In genomic region chr3:150495563-150496168, GRCh38 we compare ENCODE assay signal across 1 cellular context.
TF ChIP-seq lines count a peak whose summit lies in the region.

No MANE protein-coding gene starts in this region.

TF ChIP-seq in GM23338, 12 proteins besides CTCF, POLR2A, EP300 and RAD21:
- no peak for TF ChIP-seq ZNF462 (CRISPR knock-in tag; IDR thresholded peaks at IDR 0.05)
- no peak for TF ChIP-seq CREB1 (CRISPR knock-in tag; IDR thresholded peaks at IDR 0.05; ENCODE audit: low read depth)
- no peak for TF ChIP-seq JUNB (IDR thresholded peaks at IDR 0.05; ENCODE audit: unreplicated experiment)
- no peak for TF ChIP-seq ETS1 (IDR thresholded peaks at IDR 0.05)
- no peak for TF ChIP-seq REST (IDR thresholded peaks at IDR 0.05; ENCODE audit: unreplicated experiment)
- TF ChIP-seq ZNF331 (CRISPR knock-in tag; IDR thresholded peaks at IDR 0.05; ENCODE audit: low read depth), result no peak
- TF ChIP-seq ZNF114 (CRISPR knock-in tag; IDR thresholded peaks at IDR 0.05), result no peak
- TF ChIP-seq EZH2 (IDR thresholded peaks at IDR 0.05; ENCODE audit: low read depth, unreplicated experiment), result no peak
- TF ChIP-seq POLR2AphosphoS5 (IDR thresholded peaks at IDR 0.05; ENCODE audit: low read depth), result no peak
- no peak for TF ChIP-seq STAT1 (IDR thresholded peaks at IDR 0.05; ENCODE audit: unreplicated experiment)
- TF ChIP-seq NANOG (IDR thresholded peaks at IDR 0.05; ENCODE audit: borderline replicate concordance), result no peak
